In genomic region chr18:22826726-22827125, GRCh38 we compare ENCODE assay signal across 22 cellular contexts.
A peak's percentile ranks its signal among the peaks of the same experiment; 100 is the strongest.
DNase-seq lines count a peak whose midpoint lies in the region; TF ChIP-seq lines count a peak whose summit lies in the region.
"Had no signal": no experiment of that assay in that cellular context is flagged by ENCODE, and none has a peak within 500 bp of the region (broad histone marks: within the 10 kb centered on the region; RNA-seq: fewer than 3 reads in every experiment).

No MANE protein-coding gene starts in this region.

- H3K27ac ChIP-seq in HL-60 (replicated peaks) (peak overlapping the region; percentile 60), WERI-Rb-1 (no peak overlapping the region)
- H3K27ac ChIP-seq: brain microvascular endothelial cell, parathyroid adenoma, Peyer's patch had no signal

- no peak overlapping the region for H3K4me3 ChIP-seq in HL-60 (replicated peaks; ENCODE audit: insufficient read depth, low read length)
- no peak overlapping the region for H3K4me3 ChIP-seq in epithelial cell of esophagus (ENCODE audit: low read length)
- no peak overlapping the region for H3K4me3 ChIP-seq in skeletal muscle cell (ENCODE audit: low read depth, low read length)
- H3K4me3 ChIP-seq in WERI-Rb-1 (ENCODE audit: low read depth, low read length): no peak overlapping the region
- H3K4me3 ChIP-seq: Peyer's patch had no signal

- no peaks in the 10 kb centered on the region for H3K36me3 ChIP-seq in WERI-Rb-1
- H3K36me3 ChIP-seq: brain microvascular endothelial cell, Peyer's patch had no signal

- no peak for TF ChIP-seq CTCF in HL-60 (IDR thresholded peaks at IDR 0.05; ENCODE audit: insufficient read depth, low read length)
- TF ChIP-seq CTCF in epithelial cell of esophagus (IDR thresholded peaks at IDR 0.05; ENCODE audit: insufficient read depth, low read depth, low read length, missing control alignments): no peak
- TF ChIP-seq CTCF in WERI-Rb-1 (IDR thresholded peaks at IDR 0.05; ENCODE audit: low read depth, low read length): no peak

- no peaks in the 10 kb centered on the region for H3K27me3 ChIP-seq in HL-60 (ENCODE audit: insufficient read depth, poor library complexity, severe bottlenecking)
- no peaks in the 10 kb centered on the region for H3K27me3 ChIP-seq in WERI-Rb-1 (ENCODE audit: insufficient read depth, low read depth, severe bottlenecking)
- H3K27me3 ChIP-seq: brain microvascular endothelial cell, Peyer's patch had no signal

- DNase-seq in HL-60 (ENCODE audit: low read depth in 1 of 2, low spot score in 1 of 2) (peak in 1 of 2 experiments; percentile 17), T1000 (lab: John Stamatoyannopoulos, UW) (peak; percentile 31), epithelial cell of esophagus (ENCODE audit: low read depth) (peak; percentile 98), skeletal muscle cell (ENCODE audit: low read depth) (peak; percentile 53), 8988T (no peak), WERI-Rb-1 (no peak), medulla oblongata (ENCODE audit: extremely low spot score) (no peak)
- DNase-seq: activated B cell treated with CpG ODN at 0.5 μM for 24 hours; activated CD4-positive, alpha-beta T cell treated with anti-CD3 and anti-CD28 coated beads, Interleukin-2, amount 50 U/mL, for 4 hours; activated CD8-positive, alpha-beta memory T cell treated with anti-CD3 and anti-CD28 coated beads, Interleukin-2, amount 50 U/mL, for 48 hours; activated effector memory CD4-positive, alpha-beta T cell treated with Interleukin-2 at 50 U/mL for 16 hours; activated naive CD8-positive, alpha-beta T cell treated with anti-CD3 and anti-CD28 coated beads, Interleukin-2, amount 10 ng/mL, durations not matched to agents 7 days and 5 days; brain microvascular endothelial cell; CD4-positive, alpha-beta T cell; GDM1; left ventricle myocardium superior; NCI-H1417; NCI-H510A treated with DMSO at 0.1 percent for 48 hours; Peyer's patch; SK-N-SH; stimulated activated CD4-positive, alpha-beta T cell treated with anti-CD3 and anti-CD28 coated beads, Interleukin-15, amount 100 ng/mL, for 24 hours had no signal

- H3K9me3 ChIP-seq in WERI-Rb-1 (ENCODE audit: severe bottlenecking): no peaks in the 10 kb centered on the region
- H3K9me3 ChIP-seq: Peyer's patch, SK-N-SH had no signal

Comparison
In these comparisons a context has a peak if more than half of its experiments do, and no peak if none do; other contexts are left out.
1. DNase-seq: peak in T1000 (single experiment), epithelial cell of esophagus (single experiment) and skeletal muscle cell (single experiment); none in 8988T (single experiment), WERI-Rb-1 (single experiment) and medulla oblongata (single experiment).